ENCODE assay signal across 27 cellular contexts in genomic region chr3:114803042-114803695, GRCh38.
A peak's percentile ranks its signal among the peaks of the same experiment; 100 is the strongest.
DNase-seq lines count a peak whose midpoint lies in the region; ATAC-seq, FAIRE-seq and TF ChIP-seq lines count a peak whose summit lies in the region.
"Had no signal": no experiment of that assay in that cellular context is flagged by ENCODE, and none has a peak within 500 bp of the region (broad histone marks: within the 10 kb centered on the region; RNA-seq: fewer than 3 reads in every experiment).

No MANE protein-coding gene starts in this region.

- H3K9me3 ChIP-seq in right atrium auricular region = no peaks in the 10 kb centered on the region
- H3K9me3 ChIP-seq: ascending aorta, gastrocnemius medialis, SK-N-SH had no signal

- H3K27ac ChIP-seq in right atrium auricular region = peak overlapping the region in 1 of 2 donors; percentile 23
- H3K27ac ChIP-seq: ascending aorta, gastrocnemius medialis, RWPE1, skin epidermis, upper lobe of left lung, WERI-Rb-1 had no signal

- ATAC-seq in Right ventricle myocardium superior (ENCODE audit: poor library complexity) (peak; percentile 53), left ventricle myocardium superior (peak; percentile 52), HG02981 (IDR thresholded peaks at IDR 0.05; ENCODE audit: unreplicated experiment) (no peak)
- ATAC-seq: activated CD8-positive, alpha-beta memory T cell treated with anti-CD3 and anti-CD28 coated beads, Interleukin-2, amount 10 ng/mL, durations not matched to agents 7 days and 5 days; gastrocnemius medialis had no signal

- no peaks in the 10 kb centered on the region for H3K36me3 ChIP-seq in right atrium auricular region
- H3K36me3 ChIP-seq in H7 (replicated peaks; ENCODE audit: control insufficient read depth, insufficient read depth, low read length) = no peaks in the 10 kb centered on the region
- H3K36me3 ChIP-seq: ascending aorta, gastrocnemius medialis, WERI-Rb-1 had no signal

- no peak for TF ChIP-seq CTCF in right atrium auricular region (IDR thresholded peaks at IDR 0.05)

- DNase-seq in Right ventricle myocardium superior = no peak
- no peak for DNase-seq in right atrium auricular region (ENCODE audit: low spot score)
- peak; percentile 32 for DNase-seq in cerebellum (ENCODE audit: low spot score)
- no peak for DNase-seq in left ventricle myocardium superior
- no peak for DNase-seq in T-helper 1 cell
- no peak for DNase-seq in urothelium cell line (ENCODE audit: low spot score)
- no peak for DNase-seq in H7
- DNase-seq: activated CD4-positive, alpha-beta T cell treated with anti-CD3 and anti-CD28 coated beads, Interleukin-2, amount 50 U/mL, for 1 hour; activated CD8-positive, alpha-beta memory T cell treated with anti-CD3 and anti-CD28 coated beads, Interleukin-2, amount 10 ng/mL, durations not matched to agents 7 days and 5 days; activated naive CD4-positive, alpha-beta T cell treated with anti-CD3 and anti-CD28 coated beads, Interleukin-2, amount 50 U/mL, for 16 hours; DMS53; erythroblast; gastrocnemius medialis; KG1; NCI-H1436; NCI-H82; SK-N-SH; stimulated activated CD4-positive, alpha-beta T cell treated with anti-CD3 and anti-CD28 coated beads, Interleukin-1b, Interleukin-23, amount 100 ng/mL, for 48 hours; upper lobe of left lung; WERI-Rb-1 had no signal

- no peaks in the 10 kb centered on the region for H3K27me3 ChIP-seq in right atrium auricular region
- no peaks in the 10 kb centered on the region for H3K27me3 ChIP-seq in H7 (ENCODE audit: control insufficient read depth, insufficient read depth, low read length)
- H3K27me3 ChIP-seq: ascending aorta, gastrocnemius medialis, upper lobe of left lung had no signal

- no peak for FAIRE-seq in urothelium cell line (lab: Jason Lieb, UNC)
- FAIRE-seq: A204.1, keratinocyte had no signal

- H3K4me3 ChIP-seq in right atrium auricular region = no peak overlapping the region
- H3K4me3 ChIP-seq in H7 (ENCODE audit: insufficient read depth, low read depth, low read length) = no peak overlapping the region
- H3K4me3 ChIP-seq: ascending aorta, gastrocnemius medialis, lung, skin epidermis, upper lobe of left lung had no signal

- intact Hi-C loops in Right ventricle myocardium superior (cut with DNase I) = no loop called here
- intact Hi-C loops in left ventricle myocardium superior (cut with micrococcal nuclease) = no loop called here

- H3K4me1 ChIP-seq in right atrium auricular region = no peaks in the 10 kb centered on the region
- H3K4me1 ChIP-seq: ascending aorta, upper lobe of left lung had no signal
